ENCODE assay signal across 8 cellular contexts in genomic region chr19:39970674-39971379, GRCh38. TPM values are rescaled to one million over a fixed set of nuclear protein-coding genes. Genes with fewer than 3 reads are reported as not detected.
DNase-seq lines count a peak whose midpoint lies in the region; ATAC-seq and TF ChIP-seq lines count a peak whose summit lies in the region.

TSS of gene PSMC4 (plus strand) at chr19:39971165. CDS start at chr19:39971203, 38 bp downstream.

- peak within 1 kb of the TSS; percentile 64; the same call in 1 of the 2 replicates for H2AFZ ChIP-seq in OCI-LY7 (ENCODE audit: low read length)

- TF ChIP-seq CTCF in OCI-LY7 (conservative IDR thresholded peaks at IDR 0.05; ENCODE audit: low read length), result peak; percentile 93

- H3K4me3 ChIP-seq in OCI-LY7 (ENCODE audit: low read depth, low read length, poor library complexity, severe bottlenecking), result peak within 1 kb of the TSS; percentile 86
- H3K4me3 ChIP-seq in mononuclear cell (ENCODE audit: low read length), result peak within 1 kb of the TSS; percentile 72

- peak; percentile 99 for DNase-seq in DMS 273 (lab: John Stamatoyannopoulos, UW; ENCODE audit: unreplicated experiment)
- peak; percentile 85 for DNase-seq in HuH-7.5 (ENCODE audit: low spot score)
- peak; percentile 99 for DNase-seq in OCI-LY7 (ENCODE audit: low spot score)
- DNase-seq in activated T-cell treated with anti-CD3 and anti-CD28 coated beads for 24 hours (ENCODE audit: low read depth), result peak; percentile 97
- DNase-seq in epidermal melanocyte (ENCODE audit: insufficient read length, low spot score), result peak; percentile 89
- peak; percentile 97 for DNase-seq in stimulated activated CD8-positive, alpha-beta memory T cell treated with anti-CD3 and anti-CD28 coated beads, Interleukin-4, amount 100 ng/mL, for 24 hours (ENCODE audit: low read depth)

- CTCF ChIA-PET in OCI-LY7 (lab: Charles Lee; ENCODE audit: unreplicated experiment), result interaction anchor here (0.5 to 1.7 kb wide), 11 partner anchors 9 to 101 kb away, joined by 3 to 8 read pairs (median 3); no protein-coding TSS in a partner anchor

- H3K4me1 ChIP-seq in OCI-LY7 (ENCODE audit: insufficient read depth, low read length, poor library complexity, severe bottlenecking) (peaks cover 23% of the 10 kb centered on the region), mononuclear cell (ENCODE audit: insufficient read depth, low read length) (peaks cover 33% of the 10 kb centered on the region)

- H3K4me2 ChIP-seq in OCI-LY7 (ENCODE audit: low read length), result peak within 1 kb of the TSS; percentile 84

- H3K36me3 ChIP-seq in OCI-LY7 (ENCODE audit: insufficient read depth, low read length), result peaks cover 36% of the 10 kb centered on the region

- intact Hi-C loops in OCI-LY7 (cut with micrococcal nuclease; ENCODE audit: unreplicated experiment), result loop anchor here (1.0 to 5.0 kb wide), 4 partner anchors 25 to 178 kb away; no protein-coding TSS in a partner anchor

- peaks cover 15% of the 10 kb centered on the region for H3K79me2 ChIP-seq in OCI-LY7 (ENCODE audit: insufficient read depth, low read depth, low read length)

- peak; percentile 92 for ATAC-seq in GM21515 (IDR thresholded peaks at IDR 0.05; ENCODE audit: unreplicated experiment)

- H3K9me3 ChIP-seq in OCI-LY7 (ENCODE audit: low read length) (no peaks in the 10 kb centered on the region), mononuclear cell (ENCODE audit: low read depth, low read length) (no peaks in the 10 kb centered on the region)

- H3K9me2 ChIP-seq in OCI-LY7 (ENCODE audit: insufficient read depth, low read length), result no peaks in the 10 kb centered on the region

- POLR2A ChIA-PET in OCI-LY7 (lab: Charles Lee), result interaction anchor here (0.5 to 2.2 kb wide), 19 partner anchors 8 to 346 kb away, joined by 3 to 12 read pairs (median 4); partner anchors contain the start of genes FBL, ZNF546 and ZNF780A

- H3K27me3 ChIP-seq in mononuclear cell (ENCODE audit: insufficient read depth, low read length), result peaks cover 9% of the 10 kb centered on the region

- H4K20me1 ChIP-seq in OCI-LY7 (ENCODE audit: insufficient read depth, low read length), result no peaks in the 10 kb centered on the region

- peak within 1 kb of the TSS; percentile 60 for H3K27ac ChIP-seq in OCI-LY7 (ENCODE audit: low read depth, low read length, poor library complexity, severe bottlenecking)

- BruUV-seq in OCI-LY7 (replicated peaks; lab: Mats Ljungman, UMichigan), result no TSS peak

RNA-seq across cellular contexts. Expression of gene PSMC4, which starts in this region (rescaled TPM):
- total RNA-seq in OCI-LY7 (2014; rRNA removed; shearing (Covaris generic)), result 82.3 and 94.3 TPM in 2 replicates
- total RNA-seq in OCI-LY7 (2022) (73.6 and 78.0 TPM in 2 replicates), mononuclear cell (45.0 TPM)

Comparison
In these comparisons a context has a peak if more than half of its experiments do, and no peak if none do; other contexts are left out.
1. Peak in every context shown above with its lines: DNase-seq, ATAC-seq, H3K4me3 ChIP-seq and H3K27ac ChIP-seq.